Comparison of ENCODE assay signal across 19 cellular contexts in the genomic region with DNA sequence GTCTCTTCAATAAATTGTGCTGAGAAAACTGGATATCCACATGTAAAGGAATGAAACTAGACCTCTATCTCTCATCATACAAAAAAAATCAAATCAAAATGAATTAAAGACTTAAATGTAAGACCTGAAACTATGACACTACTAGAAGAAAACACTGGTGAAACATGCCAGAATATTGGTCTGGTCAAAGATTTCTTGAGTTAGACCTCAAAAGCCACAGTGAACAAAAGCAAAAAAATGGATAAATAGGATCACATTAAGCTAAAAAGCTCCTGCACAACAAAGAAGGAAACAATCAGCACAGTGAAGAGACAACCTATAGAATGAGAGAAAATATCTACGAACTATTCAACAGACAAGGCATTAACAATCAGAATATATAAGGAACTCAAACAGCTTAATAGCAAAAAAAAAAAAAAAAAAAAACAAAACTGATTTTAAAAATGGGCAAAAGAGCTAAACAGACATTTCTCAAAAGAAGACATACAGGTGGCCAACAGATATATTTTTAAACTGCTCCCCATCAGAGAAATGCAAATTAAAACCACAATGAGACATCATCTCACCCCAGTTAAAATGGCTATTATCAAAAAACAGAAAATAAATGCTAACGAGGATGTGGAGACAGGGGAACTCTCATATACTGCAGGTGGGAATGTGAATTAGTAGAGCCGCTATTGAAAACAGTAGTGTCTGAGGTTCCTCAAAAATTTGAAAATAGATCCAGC.
DNase-seq lines count a peak whose midpoint lies in the region; ATAC-seq and TF ChIP-seq lines count a peak whose summit lies in the region.
"Had no signal": no experiment of that assay in that cellular context is flagged by ENCODE, and none has a peak within 500 bp of the region (broad histone marks: within the 10 kb centered on the region; RNA-seq: fewer than 3 reads in every experiment).

No MANE protein-coding gene starts in this region.

- H3K9me3 ChIP-seq in right cardiac atrium (ENCODE audit: control insufficient read depth, low read length) = no peaks in the 10 kb centered on the region
- H3K9me3 ChIP-seq: body of pancreas had no signal

- H3K4me1 ChIP-seq in right cardiac atrium (ENCODE audit: control insufficient read depth, insufficient read depth, low read length) = no peaks in the 10 kb centered on the region
- H3K4me1 ChIP-seq: body of pancreas had no signal

- peaks cover 8% of the 10 kb centered on the region for H3K4me1 Mint-ChIP-seq in chondrocyte (ENCODE audit: low read depth)
- H3K4me1 Mint-ChIP-seq: neural progenitor cell; stimulated activated effector memory CD8-positive, alpha-beta T cell treated with anti-CD3 and anti-CD28 coated beads, Interleukin-12 subunit alpha, Interleukin-12 subunit beta, amount 100 ng/mL, for 72 hours had no signal

- H3K27me3 ChIP-seq in right cardiac atrium (ENCODE audit: control insufficient read depth, insufficient read depth) = no peaks in the 10 kb centered on the region
- H3K27me3 ChIP-seq: body of pancreas, gastroesophageal sphincter, neural progenitor cell, spleen had no signal

- peak overlapping the region; percentile 46 for H3K27ac Mint-ChIP-seq in chondrocyte (ENCODE audit: unreplicated experiment)
- H3K27ac Mint-ChIP-seq: activated naive CD4-positive, alpha-beta T cell treated with anti-CD3 and anti-CD28 coated beads, Interleukin-2, amount 50 U/mL, for 72 hours; neural progenitor cell; stimulated activated effector memory CD8-positive, alpha-beta T cell treated with anti-CD3 and anti-CD28 coated beads, Interleukin-12 subunit alpha, Interleukin-12 subunit beta, amount 100 ng/mL, for 72 hours had no signal

- peak; percentile 68 for ATAC-seq in GM18909 (IDR thresholded peaks at IDR 0.05; ENCODE audit: poor library complexity, unreplicated experiment)
- peak; percentile 56 for ATAC-seq in GM21576 (IDR thresholded peaks at IDR 0.05; ENCODE audit: unreplicated experiment)
- ATAC-seq in HG03045 (IDR thresholded peaks at IDR 0.05; ENCODE audit: unreplicated experiment) = peak; percentile 59
- ATAC-seq in right cardiac atrium = no peak
- ATAC-seq: activated naive CD4-positive, alpha-beta T cell treated with anti-CD3 and anti-CD28 coated beads, Interleukin-2, amount 50 U/mL, for 72 hours; body of pancreas; gastroesophageal sphincter; stimulated activated effector memory CD8-positive, alpha-beta T cell treated with anti-CD3 and anti-CD28 coated beads, Interleukin-12 subunit alpha, Interleukin-12 subunit beta, amount 100 ng/mL, for 72 hours had no signal

- H3K27me3 Mint-ChIP-seq in chondrocyte (ENCODE audit: low read depth) = no peaks in the 10 kb centered on the region

- H3K36me3 Mint-ChIP-seq in chondrocyte (ENCODE audit: low read depth) = peaks cover 39% of the 10 kb centered on the region

- intact Hi-C loops in right cardiac atrium (cut with DNase I) = loop anchor here in 2 of 4 donors (10.0 kb wide), 1 partner anchor 207 kb away; no protein-coding TSS in a partner anchor

- DNase-seq in chondrocyte (ENCODE audit: low spot score) (no peak), activated gamma-delta T cell (lab: John Stamatoyannopoulos, UW) (no peak), T-helper 1 cell (no peak), right cardiac atrium (no peak), foreskin melanocyte (no peak)
- DNase-seq: activated T-cell treated with anti-CD3 and anti-CD28 coated beads for 4 hours, body of pancreas, KG1, NCI-H1092 treated with DMSO at 0.1 percent for 48 hours, NCI-H748 treated with DMSO at 0.1 percent for 48 hours, SK-N-SH, spleen had no signal

- TF ChIP-seq CTCF in chondrocyte (IDR thresholded peaks at IDR 0.05) = no peak

- H3K9me3 Mint-ChIP-seq in chondrocyte (ENCODE audit: low read depth) = peaks cover 10% of the 10 kb centered on the region
- H3K9me3 Mint-ChIP-seq: stimulated activated effector memory CD8-positive, alpha-beta T cell treated with anti-CD3 and anti-CD28 coated beads, Interleukin-12 subunit alpha, Interleukin-12 subunit beta, amount 100 ng/mL, for 72 hours had no signal

- 97% methylated on average over 3 of the region's 3 CpGs for WGBS in right cardiac atrium

- H3K4me3 ChIP-seq in right cardiac atrium (ENCODE audit: low read length) = no peak overlapping the region
- H3K4me3 ChIP-seq: body of pancreas, gastroesophageal sphincter, neural progenitor cell, spleen had no signal

- H3K27ac ChIP-seq in right cardiac atrium (ENCODE audit: low read length) = no peak overlapping the region
- H3K27ac ChIP-seq: body of pancreas, gastroesophageal sphincter, neural progenitor cell, spleen had no signal

- no peak overlapping the region for H3K4me3 Mint-ChIP-seq in chondrocyte (ENCODE audit: unreplicated experiment)
- H3K4me3 Mint-ChIP-seq: neural progenitor cell; stimulated activated effector memory CD8-positive, alpha-beta T cell treated with anti-CD3 and anti-CD28 coated beads, Interleukin-12 subunit alpha, Interleukin-12 subunit beta, amount 100 ng/mL, for 72 hours had no signal

Comparison
In these comparisons a context has a peak if more than half of its experiments do, and no peak if none do; other contexts are left out.
1. ATAC-seq: peak in GM18909 (single experiment), GM21576 (single experiment) and HG03045 (single experiment); none in right cardiac atrium (0 of 2).